16 cellular contexts compared by ENCODE assay signal in genomic region chr17:4487820-4488716, GRCh38. TPM values are rescaled to one million over a fixed set of nuclear protein-coding genes. Genes with fewer than 3 reads are reported as not detected.
"Had no signal": no experiment of that assay in that cellular context is flagged by ENCODE, and none has a peak within 500 bp of the region (broad histone marks: within the 10 kb centered on the region; RNA-seq: fewer than 3 reads in every experiment).

No MANE protein-coding gene starts in this region.

- DNase-seq: activated CD4-positive, alpha-beta T cell treated with anti-CD3 and anti-CD28 coated beads, Interleukin-2, amount 50 U/mL, for 4 hours; activated CD8-positive, alpha-beta memory T cell treated with anti-CD3 and anti-CD28 coated beads, Interleukin-2, amount 50 U/mL, for 4 hours; activated naive CD4-positive, alpha-beta T cell treated with Interleukin-2 at 50 U/mL for 16 hours; activated T-cell treated with anti-CD3 and anti-CD28 coated beads, Interleukin-2, amount 50 U/mL, for 72 hours; cortex of kidney; effector memory CD4-positive, alpha-beta T cell; hippocampal formation; mammary epithelial cell; naive thymus-derived CD4-positive, alpha-beta T cell; posterior cingulate gyrus; transverse colon had no signal

- H3K36me3 Mint-ChIP-seq: stimulated activated effector memory CD8-positive, alpha-beta T cell treated with anti-CD3 and anti-CD28 coated beads, Interleukin-12 subunit alpha, Interleukin-12 subunit beta, amount 100 ng/mL, for 72 hours had no signal

- H3K27ac Mint-ChIP-seq: activated T-cell treated with anti-CD3 and anti-CD28 coated beads, Interleukin-2, amount 50 U/mL, for 72 hours had no signal

- H3K36me3 ChIP-seq: gastroesophageal sphincter, neutrophil, right lobe of liver, transverse colon had no signal

- H3K4me3 Mint-ChIP-seq: activated T-cell treated with anti-CD3 and anti-CD28 coated beads, Interleukin-2, amount 50 U/mL, for 72 hours; stimulated activated effector memory CD8-positive, alpha-beta T cell treated with anti-CD3 and anti-CD28 coated beads, Interleukin-12 subunit alpha, Interleukin-12 subunit beta, amount 100 ng/mL, for 72 hours had no signal

- H3K4me1 ChIP-seq: gastroesophageal sphincter, right lobe of liver had no signal

- H3K27me3 ChIP-seq: gastroesophageal sphincter, neutrophil, right lobe of liver, transverse colon had no signal

- H3K9me3 ChIP-seq: gastroesophageal sphincter, neutrophil, right lobe of liver, transverse colon had no signal

- H3K27ac ChIP-seq: gastroesophageal sphincter, neutrophil, right lobe of liver, transverse colon had no signal

- H3K4me3 ChIP-seq: gastroesophageal sphincter, right lobe of liver, transverse colon had no signal

- ATAC-seq: activated CD4-positive, CD25-positive, alpha-beta regulatory T cell treated with anti-CD3 and anti-CD28 coated beads, Interleukin-2, amount 50 U/mL, for 24 hours; activated T-cell treated with anti-CD3 and anti-CD28 coated beads, Interleukin-2, amount 50 U/mL, for 72 hours; gastroesophageal sphincter; naive thymus-derived CD4-positive, alpha-beta T cell; right lobe of liver; stimulated activated effector memory CD8-positive, alpha-beta T cell treated with anti-CD3 and anti-CD28 coated beads, Interleukin-12 subunit alpha, Interleukin-12 subunit beta, amount 100 ng/mL, for 72 hours had no signal

- H3K9me3 Mint-ChIP-seq: activated T-cell treated with anti-CD3 and anti-CD28 coated beads, Interleukin-2, amount 50 U/mL, for 72 hours; naive thymus-derived CD4-positive, alpha-beta T cell; stimulated activated effector memory CD8-positive, alpha-beta T cell treated with anti-CD3 and anti-CD28 coated beads, Interleukin-12 subunit alpha, Interleukin-12 subunit beta, amount 100 ng/mL, for 72 hours had no signal

RNA-seq across cellular contexts. Expression of gene SPNS2, which starts 10.6 kb away (rescaled TPM):
- polyA plus RNA-seq: mammary epithelial cell; naive thymus-derived CD4-positive, alpha-beta T cell had no signal

RNA-seq across cellular contexts. Expression of gene SPNS3, which starts 54.3 kb away (rescaled TPM):
- total RNA-seq: gastroesophageal sphincter, mammary epithelial cell, right lobe of liver, transverse colon had no signal
- polyA plus RNA-seq: mammary epithelial cell had no signal
